ENCODE assay signal across 22 cellular contexts in the genomic region with DNA sequence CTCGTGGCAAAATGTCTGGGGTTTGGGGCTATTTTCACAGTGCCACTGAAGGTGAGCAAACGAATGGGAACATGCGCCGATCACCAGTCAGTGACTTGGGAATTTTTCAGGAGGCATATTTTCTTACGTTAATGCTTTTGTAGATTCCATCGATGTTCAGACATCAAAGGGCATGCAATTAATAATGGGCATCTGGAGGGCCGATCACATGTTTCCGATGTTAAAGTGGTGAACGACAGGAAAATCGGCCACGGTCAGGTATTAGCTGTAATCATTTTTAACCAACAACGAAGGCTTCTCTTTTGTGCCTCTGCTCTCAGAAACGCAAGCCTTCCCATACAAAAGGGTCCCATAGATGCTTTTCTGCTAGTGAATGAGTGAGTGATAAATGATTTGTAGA.
"Had no signal": no experiment of that assay in that cellular context is flagged by ENCODE, and none has a peak within 500 bp of the region (broad histone marks: within the 10 kb centered on the region; RNA-seq: fewer than 3 reads in every experiment).

No MANE protein-coding gene starts in this region.

- H3K36me3 ChIP-seq: left lung, neural progenitor cell, prostate gland had no signal

- H3K36me3 Mint-ChIP-seq: activated naive CD4-positive, alpha-beta T cell treated with anti-CD3 and anti-CD28 coated beads, Interleukin-2, amount 10 ng/mL, durations not matched to agents 7 days and 5 days; immature natural killer cell; naive thymus-derived CD8-positive, alpha-beta T cell; neural progenitor cell; stimulated activated effector memory CD8-positive, alpha-beta T cell treated with anti-CD3 and anti-CD28 coated beads, Interleukin-12 subunit alpha, Interleukin-12 subunit beta, amount 100 ng/mL, for 72 hours; type B pancreatic cell; WTC11 had no signal

- H3K4me2 ChIP-seq: neural progenitor cell had no signal

- H3K4me3 ChIP-seq: coronary artery, left lung, lung, neural progenitor cell, prostate gland, testis had no signal

- ATAC-seq: foreskin keratinocyte; left lung; naive thymus-derived CD8-positive, alpha-beta T cell; stimulated activated effector memory CD8-positive, alpha-beta T cell treated with anti-CD3 and anti-CD28 coated beads, Interleukin-12 subunit alpha, Interleukin-12 subunit beta, amount 100 ng/mL, for 72 hours; stimulated activated naive CD8-positive, alpha-beta T cell treated with anti-CD3 and anti-CD28 coated beads, Interleukin-15, amount 100 ng/mL, for 72 hours; WTC11 had no signal

- DNase-seq: activated effector memory CD4-positive, alpha-beta T cell treated with anti-CD3 and anti-CD28 coated beads, Interleukin-2, amount 50 U/mL, for 16 hours; activated naive CD4-positive, alpha-beta T cell treated with anti-CD3 and anti-CD28 coated beads, Interleukin-2, amount 10 ng/mL, durations not matched to agents 7 days and 5 days; cerebellar nuclear complex; endodermal cell; foreskin keratinocyte; immature natural killer cell; kidney glomerular epithelial cell; left lung; naive thymus-derived CD8-positive, alpha-beta T cell; stimulated activated CD4-positive, alpha-beta T cell treated with anti-CD3 and anti-CD28 coated beads, Interleukin-12 subunit alpha, Interleukin-12 subunit beta, amount 100 ng/mL, for 4 hours; stimulated activated CD4-positive, alpha-beta T cell treated with anti-CD3 and anti-CD28 coated beads, Interleukin-1b, Interleukin-23, amount 100 ng/mL, for 48 hours; stimulated activated naive CD8-positive, alpha-beta T cell treated with anti-CD3 and anti-CD28 coated beads, Interleukin-15, amount 100 ng/mL, for 72 hours; T-helper 1 cell; T-helper 9 cell; testis had no signal

- H3K27ac Mint-ChIP-seq: activated naive CD4-positive, alpha-beta T cell treated with anti-CD3 and anti-CD28 coated beads, Interleukin-2, amount 10 ng/mL, durations not matched to agents 7 days and 5 days; endodermal cell; immature natural killer cell; naive thymus-derived CD8-positive, alpha-beta T cell; neural progenitor cell; stimulated activated effector memory CD8-positive, alpha-beta T cell treated with anti-CD3 and anti-CD28 coated beads, Interleukin-12 subunit alpha, Interleukin-12 subunit beta, amount 100 ng/mL, for 72 hours; stimulated activated naive CD8-positive, alpha-beta T cell treated with anti-CD3 and anti-CD28 coated beads, Interleukin-15, amount 100 ng/mL, for 72 hours; type B pancreatic cell; WTC11 had no signal

- H3K4me3 Mint-ChIP-seq: activated naive CD4-positive, alpha-beta T cell treated with anti-CD3 and anti-CD28 coated beads, Interleukin-2, amount 10 ng/mL, durations not matched to agents 7 days and 5 days; endodermal cell; naive thymus-derived CD8-positive, alpha-beta T cell; neural progenitor cell; stimulated activated effector memory CD8-positive, alpha-beta T cell treated with anti-CD3 and anti-CD28 coated beads, Interleukin-12 subunit alpha, Interleukin-12 subunit beta, amount 100 ng/mL, for 72 hours; stimulated activated naive CD8-positive, alpha-beta T cell treated with anti-CD3 and anti-CD28 coated beads, Interleukin-15, amount 100 ng/mL, for 72 hours; type B pancreatic cell; WTC11 had no signal

- H3K9me3 ChIP-seq: left lung, prostate gland, testis had no signal

- H2AFZ ChIP-seq: neural progenitor cell had no signal

- H3K9me3 Mint-ChIP-seq: activated naive CD4-positive, alpha-beta T cell treated with anti-CD3 and anti-CD28 coated beads, Interleukin-2, amount 10 ng/mL, durations not matched to agents 7 days and 5 days; endodermal cell; immature natural killer cell; naive thymus-derived CD8-positive, alpha-beta T cell; neural progenitor cell; stimulated activated effector memory CD8-positive, alpha-beta T cell treated with anti-CD3 and anti-CD28 coated beads, Interleukin-12 subunit alpha, Interleukin-12 subunit beta, amount 100 ng/mL, for 72 hours; stimulated activated naive CD8-positive, alpha-beta T cell treated with anti-CD3 and anti-CD28 coated beads, Interleukin-15, amount 100 ng/mL, for 72 hours; type B pancreatic cell; WTC11 had no signal

- H3K27me3 ChIP-seq: testis had no signal

- H3K9ac ChIP-seq: neural progenitor cell had no signal

- H3K4me1 ChIP-seq: foreskin keratinocyte, prostate gland had no signal

- H3K27ac ChIP-seq: coronary artery, foreskin keratinocyte, left lung, neural progenitor cell, testis had no signal
